In the genomic region with DNA sequence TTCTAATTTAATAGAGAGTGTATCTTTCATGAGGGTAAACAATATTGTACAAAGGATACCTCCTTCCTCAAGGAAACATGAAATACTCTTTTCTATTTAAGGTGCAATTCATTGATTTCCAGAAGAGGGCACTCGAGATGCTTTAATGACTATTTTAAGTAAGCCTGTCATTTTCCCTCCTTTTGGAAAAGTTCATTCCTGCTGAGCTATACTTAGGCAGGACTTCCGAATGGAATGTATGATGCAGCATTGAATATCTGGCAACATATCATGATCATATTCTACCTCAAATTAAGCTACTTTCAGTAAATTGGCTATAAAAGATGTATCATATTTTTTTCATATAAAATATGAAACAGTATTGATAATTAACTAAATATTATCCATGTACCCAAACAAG, we compare ENCODE assay signal across 8 cellular contexts. TPM values are rescaled to one million over a fixed set of nuclear protein-coding genes. Genes with fewer than 3 reads are reported as not detected.
DNase-seq lines count a peak whose midpoint lies in the region; ATAC-seq and TF ChIP-seq lines count a peak whose summit lies in the region.

No MANE protein-coding gene starts in this region.

- H3K9me3 ChIP-seq in OCI-LY1 (ENCODE audit: low read length) (no peaks in the 10 kb centered on the region), endodermal cell (ENCODE audit: control insufficient read depth, low read length) (peaks cover 7% of the 10 kb centered on the region)

- H3K4me1 ChIP-seq in OCI-LY1 (ENCODE audit: insufficient read depth, low read length, severe bottlenecking) = no peaks in the 10 kb centered on the region
- no peaks in the 10 kb centered on the region for H3K4me1 ChIP-seq in endodermal cell (ENCODE audit: control insufficient read depth, insufficient read depth, low read length)

- H4K20me1 ChIP-seq in OCI-LY1 (ENCODE audit: insufficient read depth, low read length) = no peaks in the 10 kb centered on the region

- ATAC-seq in GM21529 (IDR thresholded peaks at IDR 0.05; ENCODE audit: unreplicated experiment) = no peak
- ATAC-seq in activated naive CD8-positive, alpha-beta T cell treated with anti-CD3 and anti-CD28 coated beads, Interleukin-2, amount 50 U/mL, for 24 hours = no peak

- no peak overlapping the region for H3K4me2 ChIP-seq in OCI-LY1 (ENCODE audit: low read length)

- H3K36me3 Mint-ChIP-seq in endodermal cell (ENCODE audit: low read depth) = peaks cover 54% of the 10 kb centered on the region
- no peaks in the 10 kb centered on the region for H3K36me3 Mint-ChIP-seq in activated naive CD8-positive, alpha-beta T cell treated with anti-CD3 and anti-CD28 coated beads, Interleukin-2, amount 50 U/mL, for 24 hours (ENCODE audit: low read depth)

- H3K4me3 ChIP-seq in OCI-LY1 (ENCODE audit: low read depth, low read length, poor library complexity, severe bottlenecking) (no peak overlapping the region), endodermal cell (ENCODE audit: low read length) (no peak overlapping the region)

- no peaks in the 10 kb centered on the region for H3K27me3 Mint-ChIP-seq in endodermal cell (ENCODE audit: insufficient read depth)
- H3K27me3 Mint-ChIP-seq in activated naive CD8-positive, alpha-beta T cell treated with anti-CD3 and anti-CD28 coated beads, Interleukin-2, amount 50 U/mL, for 24 hours = no peaks in the 10 kb centered on the region

- DNase-seq in AML-193 (lab: John Stamatoyannopoulos, UW) (peak; percentile 45 to 61), HEK293T (ENCODE audit: extremely low spot score) (peak; percentile 42), endodermal cell (no peak), myocyte (ENCODE audit: low read depth) (peak; percentile 71), activated gamma-delta T cell treated with Interleukin-2 at 50 U/mL for 16 hours (no peak)
- DNase-seq in activated naive CD8-positive, alpha-beta T cell treated with anti-CD3 and anti-CD28 coated beads, Interleukin-2, amount 50 U/mL, for 24 hours = no peak

- H3K27me3 ChIP-seq in OCI-LY1 (ENCODE audit: insufficient read depth, low read length) (no peaks in the 10 kb centered on the region), endodermal cell (ENCODE audit: control insufficient read depth, insufficient read depth, low read length, poor library complexity, severe bottlenecking) (no peaks in the 10 kb centered on the region)

- H3K27ac ChIP-seq in OCI-LY1 (ENCODE audit: low read depth, low read length, poor library complexity, severe bottlenecking) = no peak overlapping the region
- H3K27ac ChIP-seq in endodermal cell (ENCODE audit: low read depth, low read length) = no peak overlapping the region

- H3K9me3 Mint-ChIP-seq in endodermal cell = no peaks in the 10 kb centered on the region
- H3K9me3 Mint-ChIP-seq in activated naive CD8-positive, alpha-beta T cell treated with anti-CD3 and anti-CD28 coated beads, Interleukin-2, amount 50 U/mL, for 24 hours = no peaks in the 10 kb centered on the region

- H3K4me3 Mint-ChIP-seq in endodermal cell = no peak overlapping the region
- no peak overlapping the region for H3K4me3 Mint-ChIP-seq in activated naive CD8-positive, alpha-beta T cell treated with anti-CD3 and anti-CD28 coated beads, Interleukin-2, amount 50 U/mL, for 24 hours

- no peaks in the 10 kb centered on the region for H3K4me1 Mint-ChIP-seq in endodermal cell
- no peaks in the 10 kb centered on the region for H3K4me1 Mint-ChIP-seq in activated naive CD8-positive, alpha-beta T cell treated with anti-CD3 and anti-CD28 coated beads, Interleukin-2, amount 50 U/mL, for 24 hours

- POLR2A ChIA-PET in HEK293T (lab: Yijun Ruan, JAX) = interaction anchor here (0.9 kb wide), 1 partner anchor 62 kb away, joined by 3 read pairs; no protein-coding TSS in a partner anchor

- H3K36me3 ChIP-seq in OCI-LY1 (ENCODE audit: insufficient read depth, low read length) (no peaks in the 10 kb centered on the region), endodermal cell (ENCODE audit: control insufficient read depth, insufficient read depth, low read length) (peaks cover 66% of the 10 kb centered on the region)

- CTCF ChIA-PET in HEK293T (lab: Yijun Ruan, JAX) = interaction anchor here (0.6 to 1.8 kb wide), 9 partner anchors 18 to 213 kb away, joined by 3 to 8 read pairs (median 4); no protein-coding TSS in a partner anchor

- TF ChIP-seq CTCF in OCI-LY1 (IDR thresholded peaks at IDR 0.05; ENCODE audit: low read length) = peak; percentile 55; the same call in 1 of the 2 replicates
- TF ChIP-seq CTCF in endodermal cell (conservative IDR thresholded peaks at IDR 0.05) = peak; percentile 84

- H3F3A ChIP-seq in OCI-LY1 (ENCODE audit: insufficient read depth, low read length) = no peaks in the 10 kb centered on the region

- no peak overlapping the region for H3K9ac ChIP-seq in OCI-LY1 (ENCODE audit: low read length)
- H3K9ac ChIP-seq in endodermal cell (ENCODE audit: extremely low read depth, low read length, poor library complexity, severe bottlenecking) = no peak overlapping the region

- no peaks in the 10 kb centered on the region for H3K79me2 ChIP-seq in OCI-LY1 (ENCODE audit: insufficient read depth, low read length)

- H3K27ac Mint-ChIP-seq in endodermal cell = no peak overlapping the region
- H3K27ac Mint-ChIP-seq in activated naive CD8-positive, alpha-beta T cell treated with anti-CD3 and anti-CD28 coated beads, Interleukin-2, amount 50 U/mL, for 24 hours = no peak overlapping the region

- 27 to 40% methylated on average over 1 to 2 of the region's 2 CpGs for WGBS in endodermal cell (ENCODE audit: insufficient coverage in 1 of 2, insufficient read length in 1 of 2), 2 experiments

- no peaks in the 10 kb centered on the region for H3K9me2 ChIP-seq in OCI-LY1 (ENCODE audit: low read depth, low read length)

- no peak overlapping the region for H2AFZ ChIP-seq in OCI-LY1 (ENCODE audit: low read length)

TF ChIP-seq in HEK293T, 16 proteins besides CTCF, POLR2A, EP300 and RAD21:
- TF ChIP-seq ELF4 (IDR thresholded peaks at IDR 0.05) = no peak
- TF ChIP-seq L3MBTL2 (conservative IDR thresholded peaks at IDR 0.05) = no peak
- no peak for TF ChIP-seq ZNF384 (IDR thresholded peaks at IDR 0.05)
- TF ChIP-seq NFRKB (IDR thresholded peaks at IDR 0.05) = no peak
- no peak for TF ChIP-seq FOXK2 (IDR thresholded peaks at IDR 0.05)
- TF ChIP-seq, protein P1, sequence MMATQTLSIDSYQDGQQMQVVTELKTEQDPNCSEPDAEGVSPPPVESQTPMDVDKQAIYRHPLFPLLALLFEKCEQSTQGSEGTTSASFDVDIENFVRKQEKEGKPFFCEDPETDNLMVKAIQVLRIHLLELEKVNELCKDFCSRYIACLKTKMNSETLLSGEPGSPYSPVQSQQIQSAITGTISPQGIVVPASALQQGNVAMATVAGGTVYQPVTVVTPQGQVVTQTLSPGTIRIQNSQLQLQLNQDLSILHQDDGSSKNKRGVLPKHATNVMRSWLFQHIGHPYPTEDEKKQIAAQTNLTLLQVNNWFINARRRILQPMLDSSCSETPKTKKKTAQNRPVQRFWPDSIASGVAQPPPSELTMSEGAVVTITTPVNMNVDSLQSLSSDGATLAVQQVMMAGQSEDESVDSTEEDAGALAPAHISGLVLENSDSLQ (IDR thresholded peaks at IDR 0.05) = no peak
- TF ChIP-seq SUZ12 (IDR thresholded peaks at IDR 0.05) = no peak
- no peak for TF ChIP-seq ARNT (IDR thresholded peaks at IDR 0.05)
- TF ChIP-seq FOXM1 (IDR thresholded peaks at IDR 0.05; ENCODE audit: borderline replicate concordance) = no peak
- TF ChIP-seq LEF1 (IDR thresholded peaks at IDR 0.05; ENCODE audit: borderline replicate concordance) = no peak
- no peak for TF ChIP-seq TARDBP (IDR thresholded peaks at IDR 0.05)
- TF ChIP-seq BHLHE40 (IDR thresholded peaks at IDR 0.05; ENCODE audit: borderline replicate concordance) = no peak
- TF ChIP-seq SP1 (IDR thresholded peaks at IDR 0.05) = no peak
- no peak for TF ChIP-seq HDGF (IDR thresholded peaks at IDR 0.05; ENCODE audit: borderline replicate concordance)
- TF ChIP-seq CTBP1 (IDR thresholded peaks at IDR 0.05; ENCODE audit: borderline replicate concordance) = no peak

RNA-seq across cellular contexts. Expression of gene DST, which starts 5.0 kb away (rescaled TPM):
- 100 to 1,000 TPM; 101 to 113 TPM for total RNA-seq in endodermal cell
- polyA plus RNA-seq in endodermal cell (2013, experiment 1 of 2) = 66.5 TPM
- polyA plus RNA-seq in endodermal cell (2013, experiment 2 of 2) = 66.8 TPM
- total RNA-seq in myocyte = 398 and 500 TPM in 2 replicates
- polyA plus RNA-seq in myocyte (2012) = 126 TPM

Comparison
In these comparisons a context has a peak if more than half of its experiments do, and no peak if none do; other contexts are left out.
1. DNase-seq: peak in AML-193 (2 of 2), HEK293T (single experiment) and myocyte (single experiment); none in endodermal cell (single experiment), activated gamma-delta T cell treated with Interleukin-2 at 50 U/mL for 16 hours (single experiment) and activated naive CD8-positive, alpha-beta T cell treated with anti-CD3 and anti-CD28 coated beads, Interleukin-2, amount 50 U/mL, for 24 hours (single experiment).